21 cellular contexts compared by ENCODE assay signal in genomic region chr2:44060990-44061389, GRCh38.
"Had no signal": no experiment of that assay in that cellular context is flagged by ENCODE, and none has a peak within 500 bp of the region (broad histone marks: within the 10 kb centered on the region; RNA-seq: fewer than 3 reads in every experiment).

No MANE protein-coding gene starts in this region.

- H3K4me1 ChIP-seq: SJSA1 had no signal

- ATAC-seq: K562 had no signal

- H3K27me3 ChIP-seq: SJSA1 had no signal

- H3K4me3 ChIP-seq: K562, SJSA1, SK-N-MC had no signal

- H3K27ac ChIP-seq: KMS-11, SJSA1, SK-N-MC had no signal

- H3K36me3 ChIP-seq: SJSA1 had no signal

- H3K9me3 ChIP-seq: SJSA1 had no signal

- DNase-seq: Kasumi-1, MM.1S, NCI-H1092 treated with DMSO at 0.1 percent for 48 hours, NCI-H1436, NCI-H187, NCI-H2029, NCI-H2081 treated with DMSO at 0.1 percent for 48 hours, NCI-H2171, NCI-H226, NCI-H446, NCI-H510A, NCI-H524 treated with DMSO at 0.1 percent for 48 hours, NCI-H69, NCI-H774, Right ventricle myocardium superior, RPMI8226, SIG-M5 had no signal
